Comparison of ENCODE assay signal across 1 cellular context in the genomic region with DNA sequence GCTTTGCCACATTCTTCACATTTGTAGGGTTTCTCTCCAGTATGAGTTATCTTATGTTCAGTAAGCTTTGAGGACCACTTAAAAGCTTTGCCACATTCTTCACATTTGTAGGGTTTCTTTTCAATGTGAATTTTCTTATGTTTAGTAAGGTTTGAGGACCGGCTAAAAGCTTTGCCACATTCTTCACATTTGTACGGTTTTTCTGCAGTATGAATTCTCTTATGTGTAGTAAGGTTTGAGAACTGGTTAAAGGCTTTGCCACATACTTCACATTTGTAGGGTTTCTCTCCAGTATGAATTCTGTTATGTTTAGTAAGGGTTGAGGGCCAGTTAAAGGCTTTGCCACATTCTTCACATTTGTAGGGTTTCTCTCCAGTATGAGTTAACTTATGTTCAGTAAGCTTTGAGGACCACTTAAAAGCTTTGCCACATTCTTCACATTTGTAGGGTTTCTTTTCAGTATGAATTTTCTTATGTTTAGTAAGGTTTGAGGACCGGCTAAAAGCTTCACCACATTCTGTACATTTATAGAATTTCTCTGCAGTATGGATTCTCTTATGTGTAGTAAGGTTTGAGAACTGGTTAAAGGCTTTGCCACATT.
TF ChIP-seq lines count a peak whose summit lies in the region.

No MANE protein-coding gene starts in this region.

TF ChIP-seq in K562, 482 proteins besides CTCF, POLR2A, EP300 and RAD21:
- TF ChIP-seq ZNF274 (IDR thresholded peaks at IDR 0.05; ENCODE audit: borderline replicate concordance, low read depth, low read length), result peak; percentile 92
